In genomic region chr5:172647341-172648007, GRCh38 we compare ENCODE assay signal across 16 cellular contexts. TPM values are rescaled to one million over a fixed set of nuclear protein-coding genes. Genes with fewer than 3 reads are reported as not detected.
A peak's percentile ranks its signal among the peaks of the same experiment; 100 is the strongest.
DNase-seq lines count a peak whose midpoint lies in the region; TF ChIP-seq lines count a peak whose summit lies in the region.
"Had no signal": no experiment of that assay in that cellular context is flagged by ENCODE, and none has a peak within 500 bp of the region (broad histone marks: within the 10 kb centered on the region; RNA-seq: fewer than 3 reads in every experiment).

No MANE protein-coding gene starts in this region.

- H2BK5ac ChIP-seq in mesendoderm (ENCODE audit: low read length): no peak overlapping the region

- H3K4me1 ChIP-seq in mesendoderm (ENCODE audit: control insufficient read depth, low read depth, low read length) (peaks cover 4% of the 10 kb centered on the region), tibial nerve (peaks cover 0 to 87% (median 27%) of the 10 kb centered on the region in 4 donors)
- H3K4me1 ChIP-seq: HAP-1 had no signal

- no peak for TF ChIP-seq POLR2A in tibial nerve (IDR thresholded peaks at IDR 0.05)

- H3K18ac ChIP-seq in mesendoderm (ENCODE audit: low read length): no peak overlapping the region

- no peaks in the 10 kb centered on the region for H3K9me3 ChIP-seq in tibial nerve
- H3K9me3 ChIP-seq: Caco-2, HAP-1 had no signal

- DNase-seq in RWPE1 (ENCODE audit: low spot score): peak; percentile 48
- DNase-seq in epithelial cell of prostate (ENCODE audit: low read depth, low spot score): no peak
- DNase-seq in mesendoderm: no peak
- DNase-seq in tibial nerve (ENCODE audit: low spot score in 2 of 2): no peak
- no peak for DNase-seq in stimulated activated CD4-positive, alpha-beta T cell treated with anti-CD3 and anti-CD28 coated beads, Interleukin-15, amount 100 ng/mL, for 24 hours
- DNase-seq in EL: no peak
- no peak for DNase-seq in T-helper 1 cell
- DNase-seq: activated naive CD8-positive, alpha-beta T cell treated with anti-CD3 and anti-CD28 coated beads, Interleukin-2, amount 10 ng/mL, durations not matched to agents 7 days and 5 days; hippocampal formation; midbrain; NCI-H1930; retina had no signal

- H2AK5ac ChIP-seq in mesendoderm (ENCODE audit: low read length): no peak overlapping the region

- H4K8ac ChIP-seq in mesendoderm (ENCODE audit: low read depth, low read length): no peak overlapping the region

- no peak overlapping the region for H3K4me2 ChIP-seq in mesendoderm (ENCODE audit: low read length)

- H3K23ac ChIP-seq in mesendoderm (ENCODE audit: low read length): no peak overlapping the region

- H2BK15ac ChIP-seq in mesendoderm (replicated peaks; ENCODE audit: low read depth): no peak overlapping the region

- H3K27ac ChIP-seq in RWPE1 (peak overlapping the region; percentile 71), epithelial cell of prostate (peak overlapping the region; percentile 76), mesendoderm (ENCODE audit: low read depth, low read length) (peak overlapping the region; percentile 2), tibial nerve (peak overlapping the region in 3 of 4 donors; percentile 67 to 99 (median 74))
- H3K27ac ChIP-seq: HL-60, neural progenitor cell had no signal

- H3K9ac ChIP-seq in mesendoderm (ENCODE audit: low read length): no peak overlapping the region
- H3K9ac ChIP-seq: neural progenitor cell had no signal

- H3K56ac ChIP-seq in mesendoderm (ENCODE audit: low read length): no peak overlapping the region

- H3K79me2 ChIP-seq in mesendoderm (ENCODE audit: control insufficient read depth, insufficient read depth, low read length): no peaks in the 10 kb centered on the region

- CTCF ChIA-PET in RWPE1 (lab: Yijun Ruan, JAX): interaction anchor here (1.1 kb wide), 1 partner anchor 168 kb away, joined by 3 read pairs; no protein-coding TSS in a partner anchor

- H3K36me3 ChIP-seq in mesendoderm (ENCODE audit: control insufficient read depth, insufficient read depth, low read length) (no peaks in the 10 kb centered on the region), tibial nerve (peaks cover 0 to 5% (median 0%) of the 10 kb centered on the region in 3 donors)
- H3K36me3 ChIP-seq: HAP-1, neural progenitor cell had no signal

- no peak for TF ChIP-seq EP300 in tibial nerve (IDR thresholded peaks at IDR 0.05)

- peaks cover 2% of the 10 kb centered on the region for H3K79me1 ChIP-seq in mesendoderm (ENCODE audit: low read length)

- H4K5ac ChIP-seq in mesendoderm (ENCODE audit: low read length): no peak overlapping the region

- no CpG with 5 or more reads among the region's 11 CpGs for WGBS in mesendoderm (ENCODE audit: extremely low coverage, insufficient coverage, low lambda C conversion rate)
- WGBS in tibial nerve, 2 donors: 68 to 73% methylated on average over 10 to 11 of the region's 11 CpGs

- no peak overlapping the region for H3K4ac ChIP-seq in mesendoderm (ENCODE audit: low read depth, low read length)

- no peak overlapping the region for H2BK120ac ChIP-seq in mesendoderm (ENCODE audit: low read depth, low read length)

- POLR2A ChIA-PET in RWPE1 (lab: Yijun Ruan, JAX; ENCODE audit: low non-redundant PET): no interaction called here

- H3K27me3 ChIP-seq in mesendoderm (ENCODE audit: insufficient read depth, low read length, poor library complexity): no peaks in the 10 kb centered on the region
- H3K27me3 ChIP-seq in tibial nerve: no peaks in the 10 kb centered on the region
- H3K27me3 ChIP-seq: neural progenitor cell had no signal

- TF ChIP-seq CTCF in RWPE1 (conservative IDR thresholded peaks at IDR 0.05; ENCODE audit: low read depth) (no peak), tibial nerve (IDR thresholded peaks at IDR 0.05) (no peak)

- H3K4me3 ChIP-seq in mesendoderm (ENCODE audit: low read length): no peak overlapping the region
- H3K4me3 ChIP-seq in tibial nerve: no peak overlapping the region
- H3K4me3 ChIP-seq: HAP-1, neural progenitor cell had no signal

RNA-seq across cellular contexts. Expression of gene NEURL1B, which starts 6.4 kb away (rescaled TPM):
- 4.4 TPM for polyA plus RNA-seq in mesendoderm (2013, experiment 1 of 2)
- 4.5 TPM for polyA plus RNA-seq in mesendoderm (2013, experiment 2 of 2)
- total RNA-seq in tibial nerve: 10 to 100 TPM; 33.6 to 98.8 (median 93.2) TPM

Comparison
In these comparisons a context has a peak if more than half of its experiments do, and no peak if none do; other contexts are left out.
1. H3K27ac ChIP-seq: peak in every context shown above with its lines; median percentile 76 in epithelial cell of prostate; 74 in tibial nerve; 71 in RWPE1; 2 in mesendoderm.